In the genomic region with DNA sequence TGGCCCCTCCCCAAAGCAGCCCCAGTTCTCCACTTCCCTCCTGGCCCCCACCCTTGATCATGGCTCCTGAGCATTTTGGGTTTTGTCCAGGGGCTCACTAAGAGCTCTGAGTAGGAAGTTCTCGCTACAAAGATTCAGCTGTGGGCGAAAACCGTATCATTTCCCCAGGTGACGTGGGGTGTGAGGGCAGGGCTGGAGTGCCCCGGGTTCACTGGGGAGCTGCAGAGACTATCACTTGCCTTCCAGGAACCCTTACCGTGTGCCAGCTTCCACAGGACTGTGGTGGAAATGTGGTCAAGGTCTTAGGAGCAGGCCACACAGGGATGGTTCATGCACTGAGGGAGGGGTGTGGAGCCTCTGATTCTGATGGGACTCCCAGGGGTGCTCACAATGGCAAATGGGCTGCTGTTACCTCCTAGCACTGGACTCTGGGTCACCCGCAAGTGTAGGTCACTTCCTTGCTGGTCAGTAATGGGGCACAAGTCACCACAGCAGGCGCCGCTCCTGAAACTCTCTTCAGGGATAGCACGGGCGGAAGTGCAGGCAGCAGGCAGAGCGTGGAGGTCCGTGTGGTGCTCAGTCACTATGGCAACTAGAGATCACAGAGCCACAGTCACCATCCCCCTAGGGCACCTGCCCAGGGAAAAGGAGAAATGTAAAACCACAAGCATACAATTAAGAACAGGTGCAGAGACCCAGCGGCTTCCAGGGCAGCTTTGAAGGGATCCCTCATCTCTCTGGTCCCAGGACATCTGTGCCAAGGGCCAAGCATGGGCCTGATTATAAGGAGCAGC, we compare ENCODE assay signal across 10 cellular contexts. TPM values are rescaled to one million over a fixed set of nuclear protein-coding genes. Genes with fewer than 3 reads are reported as not detected.
A peak's percentile ranks its signal among the peaks of the same experiment; 100 is the strongest.
DNase-seq lines count a peak whose midpoint lies in the region; ATAC-seq and TF ChIP-seq lines count a peak whose summit lies in the region.
"Had no signal": no experiment of that assay in that cellular context is flagged by ENCODE, and none has a peak within 500 bp of the region (broad histone marks: within the 10 kb centered on the region; RNA-seq: fewer than 3 reads in every experiment).

No MANE protein-coding gene starts in this region.

- H3K27me3 Mint-ChIP-seq in activated CD8-positive, alpha-beta memory T cell treated with anti-CD3 and anti-CD28 coated beads, Interleukin-2, amount 10 ng/mL, durations not matched to agents 7 days and 5 days = no peaks in the 10 kb centered on the region
- peaks cover 6% of the 10 kb centered on the region for H3K27me3 Mint-ChIP-seq in nephron progenitor cell (ENCODE audit: low read depth, poor library complexity)

- no peaks in the 10 kb centered on the region for H3K36me3 ChIP-seq in GM23248 (ENCODE audit: low read depth)

- no peak overlapping the region for H3K4me3 ChIP-seq in GM23248

- TF ChIP-seq CTCF in nephron progenitor cell (IDR thresholded peaks at IDR 0.05) = no peak

- H3K4me3 Mint-ChIP-seq in activated CD8-positive, alpha-beta memory T cell treated with anti-CD3 and anti-CD28 coated beads, Interleukin-2, amount 10 ng/mL, durations not matched to agents 7 days and 5 days = no peak overlapping the region
- no peak overlapping the region for H3K4me3 Mint-ChIP-seq in nephron progenitor cell

- no peaks in the 10 kb centered on the region for H3K36me3 Mint-ChIP-seq in activated CD8-positive, alpha-beta memory T cell treated with anti-CD3 and anti-CD28 coated beads, Interleukin-2, amount 10 ng/mL, durations not matched to agents 7 days and 5 days
- H3K36me3 Mint-ChIP-seq in nephron progenitor cell (ENCODE audit: low read depth) = no peaks in the 10 kb centered on the region

- no peaks in the 10 kb centered on the region for H3K9me2 ChIP-seq in GM23248 (ENCODE audit: insufficient read depth)

- H3K9me3 ChIP-seq in GM23248 (ENCODE audit: low read depth) = no peaks in the 10 kb centered on the region

- no peaks in the 10 kb centered on the region for H3K27me3 ChIP-seq in GM23248 (replicated peaks; ENCODE audit: insufficient read depth)

- no peaks in the 10 kb centered on the region for H3K4me1 ChIP-seq in GM23248 (ENCODE audit: insufficient read depth)

- peak; percentile 70 for DNase-seq in activated CD8-positive, alpha-beta memory T cell treated with anti-CD3 and anti-CD28 coated beads for 24 hours
- no peak for DNase-seq in activated CD8-positive, alpha-beta memory T cell treated with anti-CD3 and anti-CD28 coated beads, Interleukin-2, amount 10 ng/mL, durations not matched to agents 7 days and 5 days
- DNase-seq in NCI-H69 (lab: John Stamatoyannopoulos, UW) (peak; percentile 86), nephron progenitor cell (no peak), HK-2 (ENCODE audit: unreplicated experiment) (no peak), GM23248 (no peak)
- DNase-seq in effector CD4-positive, alpha-beta T cell = peak; percentile 41

- no peaks in the 10 kb centered on the region for H3K79me2 ChIP-seq in GM23248 (ENCODE audit: insufficient read depth)

- H3K4me1 Mint-ChIP-seq in activated CD8-positive, alpha-beta memory T cell treated with anti-CD3 and anti-CD28 coated beads, Interleukin-2, amount 10 ng/mL, durations not matched to agents 7 days and 5 days = peaks cover 42% of the 10 kb centered on the region
- H3K4me1 Mint-ChIP-seq in nephron progenitor cell = peaks cover 26% of the 10 kb centered on the region

- H3K27ac Mint-ChIP-seq in activated CD8-positive, alpha-beta memory T cell treated with anti-CD3 and anti-CD28 coated beads, Interleukin-2, amount 10 ng/mL, durations not matched to agents 7 days and 5 days = no peak overlapping the region
- no peak overlapping the region for H3K27ac Mint-ChIP-seq in nephron progenitor cell

- H3K27ac ChIP-seq in GM23248 = no peak overlapping the region

- H3K9me3 Mint-ChIP-seq in activated CD8-positive, alpha-beta memory T cell treated with anti-CD3 and anti-CD28 coated beads, Interleukin-2, amount 10 ng/mL, durations not matched to agents 7 days and 5 days (ENCODE audit: low read depth) = no peaks in the 10 kb centered on the region
- peaks cover 5% of the 10 kb centered on the region for H3K9me3 Mint-ChIP-seq in nephron progenitor cell

- H4K20me1 ChIP-seq in GM23248 (ENCODE audit: insufficient read depth) = no peaks in the 10 kb centered on the region

- ATAC-seq in activated CD8-positive, alpha-beta memory T cell treated with anti-CD3 and anti-CD28 coated beads, Interleukin-2, amount 10 ng/mL, durations not matched to agents 7 days and 5 days = no peak
- ATAC-seq in HG03108 (IDR thresholded peaks at IDR 0.05; ENCODE audit: unreplicated experiment) = peak; percentile 39

- 49 to 51% methylated on average over 14 of the region's 14 CpGs for WGBS in GM23248 (ENCODE audit: low coverage in 1 of 2, low lambda C conversion rate in 2 of 2, missing lambda C conversion rate in 2 of 2), 2 experiments

- H3K9ac ChIP-seq in GM23248 = no peak overlapping the region

- in situ Hi-C loops in GM23248 (cut with MboI) = no loop called here

- H3F3A ChIP-seq in GM23248 (ENCODE audit: insufficient read depth) = no peaks in the 10 kb centered on the region

- H2AFZ ChIP-seq in GM23248 = no peak overlapping the region

- CTCF ChIA-PET in activated CD8-positive, alpha-beta memory T cell treated with anti-CD3 and anti-CD28 coated beads, Interleukin-2, amount 10 ng/mL, durations not matched to agents 7 days and 5 days (lab: Charles Lee) = interaction anchor here (1.2 to 1.3 kb wide), 2 partner anchors 124 to 296 kb away, joined by 3 to 4 read pairs; no protein-coding TSS in a partner anchor

- no peak overlapping the region for H3K4me2 ChIP-seq in GM23248 (ENCODE audit: unreplicated experiment)

RNA-seq across cellular contexts. Expression of gene RSPH1, which starts 35.4 kb away (rescaled TPM):
- not detected for total RNA-seq in activated CD8-positive, alpha-beta memory T cell treated with anti-CD3 and anti-CD28 coated beads, Interleukin-2, amount 10 ng/mL, durations not matched to agents 7 days and 5 days
- total RNA-seq in GM23248 (2014; rRNA removed; shearing (Covaris generic)) = 0.32 TPM in 1 of 2 replicates, not detected in the other
- 0.14 TPM in 1 of 2 replicates, not detected in the other for polyA plus RNA-seq in GM23248 (2016; fragmentation: Nextera tagmentation; extraction: Ambion mirVana)
- total RNA-seq: glomerular endothelial cell; T-helper 2 cell treated with Interferon-gamma antibody and Interleukin-4, amounts not matched to agents 100 ng/mL and 5 ng/mL, for 36 hours had no signal

RNA-seq across cellular contexts. Expression of gene SLC37A1, which starts 53.1 kb away (rescaled TPM):
- 10 to 100 TPM; 14.0 to 14.8 TPM for total RNA-seq in activated CD8-positive, alpha-beta memory T cell treated with anti-CD3 and anti-CD28 coated beads, Interleukin-2, amount 10 ng/mL, durations not matched to agents 7 days and 5 days
- total RNA-seq in GM23248 (2014; rRNA removed; shearing (Covaris generic)) = not detected in 2 replicates
- 0.23 TPM in 1 of 2 replicates, not detected in the other for polyA plus RNA-seq in GM23248 (2016; fragmentation: Nextera tagmentation; extraction: Ambion mirVana)

RNA-seq across cellular contexts. Expression of gene UBASH3A, which starts 56.9 kb away (rescaled TPM):
- 10 to 100 TPM; 75.3 to 89.5 TPM for total RNA-seq in activated CD8-positive, alpha-beta memory T cell treated with anti-CD3 and anti-CD28 coated beads, Interleukin-2, amount 10 ng/mL, durations not matched to agents 7 days and 5 days
- not detected in 2 replicates for total RNA-seq in GM23248 (2014; rRNA removed; shearing (Covaris generic))
- not detected in 2 replicates for polyA plus RNA-seq in GM23248 (2016; fragmentation: Nextera tagmentation; extraction: Ambion mirVana)
- total RNA-seq: glomerular endothelial cell had no signal

Comparison
In these comparisons a context has a peak if more than half of its experiments do, and no peak if none do; other contexts are left out.
1. DNase-seq: peak in activated CD8-positive, alpha-beta memory T cell treated with anti-CD3 and anti-CD28 coated beads for 24 hours (single experiment), NCI-H69 (single experiment) and effector CD4-positive, alpha-beta T cell (single experiment); none in activated CD8-positive, alpha-beta memory T cell treated with anti-CD3 and anti-CD28 coated beads, Interleukin-2, amount 10 ng/mL, durations not matched to agents 7 days and 5 days (single experiment), nephron progenitor cell (single experiment), HK-2 (single experiment) and GM23248 (single experiment).
2. RNA of gene SLC37A1, which starts 53.1 kb away (total RNA-seq): 14.0 to 14.8 TPM in activated CD8-positive, alpha-beta memory T cell treated with anti-CD3 and anti-CD28 coated beads, Interleukin-2, amount 10 ng/mL, durations not matched to agents 7 days and 5 days; not detected in GM23248; every median in the first group is over 10 times any median in the second.
3. RNA of gene UBASH3A, which starts 56.9 kb away (total RNA-seq): 75.3 to 89.5 TPM in activated CD8-positive, alpha-beta memory T cell treated with anti-CD3 and anti-CD28 coated beads, Interleukin-2, amount 10 ng/mL, durations not matched to agents 7 days and 5 days; not detected in GM23248; every median in the first group is over 10 times any median in the second.